In the genomic region with DNA sequence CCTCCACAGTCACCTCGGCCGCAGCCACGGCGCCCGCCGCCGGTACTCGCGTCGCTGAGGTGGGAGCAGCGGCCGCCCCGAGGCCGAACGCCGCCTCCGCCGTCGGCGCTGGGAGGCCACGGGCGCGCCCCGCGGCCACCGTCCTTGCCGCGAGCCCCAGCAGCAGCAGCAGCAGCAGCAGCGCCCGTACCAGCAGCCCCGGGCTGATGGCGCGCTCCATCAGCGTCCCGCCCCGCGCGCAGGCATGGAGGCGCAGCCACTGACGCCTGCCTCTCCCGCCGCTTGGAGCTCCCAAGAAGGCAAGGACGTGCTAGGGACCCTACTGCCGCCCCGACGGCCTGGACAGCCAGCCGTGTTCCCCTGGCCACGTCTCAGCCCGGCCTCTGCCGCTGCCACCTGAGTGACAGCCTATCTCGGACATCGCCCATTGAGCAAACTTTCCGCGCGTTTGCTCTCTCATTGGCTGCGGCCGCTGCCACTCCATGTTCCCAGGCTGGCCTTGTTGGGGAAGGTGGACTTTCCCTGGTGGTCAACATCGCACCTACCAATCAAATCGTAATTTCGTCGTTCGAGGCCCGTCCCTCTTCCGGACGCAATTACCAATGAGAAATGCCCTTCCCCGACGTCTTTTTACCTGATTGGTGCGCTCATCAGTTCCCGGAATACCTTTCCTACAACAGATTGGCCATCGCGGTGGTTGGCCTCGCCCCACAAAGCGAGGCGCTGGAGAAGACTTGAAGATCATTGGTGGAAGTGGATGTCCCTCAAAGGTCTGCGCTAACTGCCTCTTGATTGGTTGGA, we compare ENCODE assay signal across 8 cellular contexts. TPM values are rescaled to one million over a fixed set of nuclear protein-coding genes. Genes with fewer than 3 reads are reported as not detected.
A peak's percentile ranks its signal among the peaks of the same experiment; 100 is the strongest.
DNase-seq lines count a peak whose midpoint lies in the region; ATAC-seq and TF ChIP-seq lines count a peak whose summit lies in the region.

Gene EIF2AK3, minus strand, starts transcription at position 410 of the 801 bp plus-strand sequence. Its CDS starts 190 bp downstream, at position 220.

- H3K27ac Mint-ChIP-seq in natural killer cell treated with Interleukin-12 subunit alpha and Interleukin-12 subunit beta and Interleukin-15 and Interleukin-18, amount 100 ng/mL, for 72 hours: no peak within 1 kb of the TSS

- peaks cover 13 to 14% of the 10 kb centered on the region in 2 donors for H3K4me1 Mint-ChIP-seq in natural killer cell treated with Interleukin-12 subunit alpha and Interleukin-12 subunit beta and Interleukin-15 and Interleukin-18, amount 100 ng/mL, for 72 hours (ENCODE audit: low read depth in 2 of 2)

- no peak for TF ChIP-seq CTCF in fibroblast of pulmonary artery (IDR thresholded peaks at IDR 0.05; ENCODE audit: low read length, missing control alignments)

- DNase-seq in ELF-1 (ENCODE audit: low read depth, low spot score) (peak; percentile 100), H7 (peak; percentile 94), M059J (ENCODE audit: low read depth) (peak; percentile 100), SHP77 (lab: John Stamatoyannopoulos, UW) (peak; percentile 99), fibroblast of pulmonary artery (ENCODE audit: low read depth) (peak; percentile 100)
- DNase-seq in activated effector memory CD4-positive, alpha-beta T cell treated with Interleukin-2 at 50 U/mL for 16 hours: peak; percentile 88
- DNase-seq in natural killer cell treated with Interleukin-12 subunit alpha and Interleukin-12 subunit beta and Interleukin-15 and Interleukin-18, amount 100 ng/mL, for 72 hours (ENCODE audit: low spot score): peak; percentile 99
- DNase-seq in stimulated activated naive CD8-positive, alpha-beta T cell treated with anti-CD3 and anti-CD28 coated beads, Interleukin-15, Interleukin-2, amounts not matched to agents 100 U/mL and 50 U/mL, for 24 hours: peak; percentile 94

- H3K36me3 Mint-ChIP-seq in natural killer cell treated with Interleukin-12 subunit alpha and Interleukin-12 subunit beta and Interleukin-15 and Interleukin-18, amount 100 ng/mL, for 72 hours: no peaks in the 10 kb centered on the region

- H3K36me3 ChIP-seq in H7 (replicated peaks; ENCODE audit: control insufficient read depth, insufficient read depth, low read length): no peaks in the 10 kb centered on the region

- peak; percentile 91 to 93 for ATAC-seq in natural killer cell treated with Interleukin-12 subunit alpha and Interleukin-12 subunit beta and Interleukin-15 and Interleukin-18, amount 100 ng/mL, for 72 hours
- peak; percentile 91 for ATAC-seq in stimulated activated naive CD8-positive, alpha-beta T cell treated with anti-CD3 and anti-CD28 coated beads, Interleukin-15, Interleukin-2, amounts not matched to agents 100 U/mL and 50 U/mL, for 24 hours

- H3K4me3 ChIP-seq in H7 (ENCODE audit: insufficient read depth, low read depth, low read length): peak within 1 kb of the TSS; percentile 87
- H3K4me3 ChIP-seq in fibroblast of pulmonary artery (replicated peaks; ENCODE audit: low read depth, low read length): peak within 1 kb of the TSS; percentile 86

- no peak within 1 kb of the TSS for H3K4me3 Mint-ChIP-seq in natural killer cell treated with Interleukin-12 subunit alpha and Interleukin-12 subunit beta and Interleukin-15 and Interleukin-18, amount 100 ng/mL, for 72 hours

- H3K27me3 Mint-ChIP-seq in natural killer cell treated with Interleukin-12 subunit alpha and Interleukin-12 subunit beta and Interleukin-15 and Interleukin-18, amount 100 ng/mL, for 72 hours: no peaks in the 10 kb centered on the region

- H3K27me3 ChIP-seq in H7 (ENCODE audit: control insufficient read depth, insufficient read depth, low read length): no peaks in the 10 kb centered on the region

- H3K9me3 Mint-ChIP-seq in natural killer cell treated with Interleukin-12 subunit alpha and Interleukin-12 subunit beta and Interleukin-15 and Interleukin-18, amount 100 ng/mL, for 72 hours: no peaks in the 10 kb centered on the region

RNA-seq across cellular contexts. Expression of gene EIF2AK3, which starts in this region (rescaled TPM):
- total RNA-seq in H7 (2014; rRNA removed; shearing (Covaris generic)): 13.8 and 23.0 TPM in 2 replicates
- 17.8 and 24.3 TPM in 2 replicates for total RNA-seq in M059J (2014; rRNA removed; shearing (Covaris generic))
- total RNA-seq in natural killer cell treated with Interleukin-12 subunit alpha and Interleukin-12 subunit beta and Interleukin-15 and Interleukin-18, amount 100 ng/mL, for 72 hours: 10 to 100 TPM; 32.4 to 34.1 TPM

Comparison
In these comparisons a context has a peak if more than half of its experiments do, and no peak if none do; other contexts are left out.
1. Peak in every context shown above with its lines: DNase-seq, ATAC-seq and H3K4me3 ChIP-seq.